13 cellular contexts compared by ENCODE assay signal in genomic region chr7:92808635-92809034, GRCh38. TPM values are rescaled to one million over a fixed set of nuclear protein-coding genes. Genes with fewer than 3 reads are reported as not detected.
DNase-seq lines count a peak whose midpoint lies in the region; ATAC-seq, FAIRE-seq and TF ChIP-seq lines count a peak whose summit lies in the region.
"Had no signal": no experiment of that assay in that cellular context is flagged by ENCODE, and none has a peak within 500 bp of the region (broad histone marks: within the 10 kb centered on the region; RNA-seq: fewer than 3 reads in every experiment).

No MANE protein-coding gene starts in this region.

- no peaks in the 10 kb centered on the region for H3F3A ChIP-seq in GM23338 (replicated peaks; ENCODE audit: low read depth)

- H3K18ac ChIP-seq in mesendoderm (ENCODE audit: low read length), result no peak overlapping the region

- no peaks in the 10 kb centered on the region for H3K9me3 ChIP-seq in adipocyte (ENCODE audit: control insufficient read depth, low read length)
- no peaks in the 10 kb centered on the region for H3K9me3 ChIP-seq in keratinocyte (ENCODE audit: control insufficient read depth, low read depth, low read length)
- H3K9me3 ChIP-seq: mucosa of descending colon, thyroid gland had no signal

- no peak overlapping the region for H2BK120ac ChIP-seq in mesendoderm (ENCODE audit: low read depth, low read length)

- no peak overlapping the region for H3K4me2 ChIP-seq in GM23338
- H3K4me2 ChIP-seq in keratinocyte (ENCODE audit: control insufficient read depth, extremely low read depth, insufficient read depth, low read depth, low read length), result no peak overlapping the region
- H3K4me2 ChIP-seq in mesendoderm (ENCODE audit: low read length), result no peak overlapping the region

- H3K36me3 Mint-ChIP-seq in GM23338 (ENCODE audit: low read depth), result no peaks in the 10 kb centered on the region; the same call in 2 of the 3 replicates

- FAIRE-seq in keratinocyte (lab: Jason Lieb, UNC), result no peak

- H3K4me3 ChIP-seq in GM23338 (no peak overlapping the region), adipocyte (ENCODE audit: low read length) (no peak overlapping the region), keratinocyte (ENCODE audit: control insufficient read depth in 2 of 3, extremely low read depth in 1 of 3, insufficient read depth in 2 of 3, low read depth in 1 of 3, low read length in 3 of 3) (no peak overlapping the region), mesendoderm (ENCODE audit: low read length) (no peak overlapping the region)
- H3K4me3 ChIP-seq: mucosa of descending colon, thyroid gland had no signal

- TF ChIP-seq CTCF in GM23338 (conservative IDR thresholded peaks at IDR 0.05; ENCODE audit: low read depth in 2 of 2) (no peak), keratinocyte (optimal IDR thresholded peaks at IDR 0.05 in 1 of 3, IDR thresholded peaks at IDR 0.05 in 1 of 3, conservative IDR thresholded peaks at IDR 0.05 in 1 of 3; ENCODE audit: extremely low read depth in 1 of 3, insufficient read depth in 2 of 3, low read length in 3 of 3) (no peak)

- H2AFZ ChIP-seq in GM23338 (no peak overlapping the region), keratinocyte (ENCODE audit: control insufficient read depth, low read length) (no peak overlapping the region)

- no peak overlapping the region for H3K23ac ChIP-seq in mesendoderm (ENCODE audit: low read length)

- H3K27me3 ChIP-seq in GM23338 (ENCODE audit: insufficient read depth) (no peaks in the 10 kb centered on the region), adipocyte (replicated peaks; ENCODE audit: control insufficient read depth, insufficient read depth, low read length) (no peaks in the 10 kb centered on the region), keratinocyte (ENCODE audit: control insufficient read depth, extremely low read depth, insufficient read depth, low read length) (no peaks in the 10 kb centered on the region), mesendoderm (ENCODE audit: insufficient read depth, low read length, poor library complexity) (no peaks in the 10 kb centered on the region)
- H3K27me3 ChIP-seq: thyroid gland had no signal

- peaks cover 41% of the 10 kb centered on the region for H3K4me1 Mint-ChIP-seq in GM23338

- H3K9me2 ChIP-seq in GM23338 (ENCODE audit: insufficient read depth), result no peaks in the 10 kb centered on the region; the same call in 1 of the 2 replicates

- no peak overlapping the region for H3K9ac ChIP-seq in adipocyte (ENCODE audit: low read length)
- H3K9ac ChIP-seq in keratinocyte (ENCODE audit: control insufficient read depth, extremely low read depth, insufficient read depth, low read length), result no peak overlapping the region
- no peak overlapping the region for H3K9ac ChIP-seq in mesendoderm (ENCODE audit: low read length)

- H3K27ac Mint-ChIP-seq in GM23338, result peak overlapping the region; percentile 73; the same call in 1 of the 2 replicates

- ATAC-seq in GM23338 (no peak), GM21786 (IDR thresholded peaks at IDR 0.05; ENCODE audit: unreplicated experiment) (no peak)

- no peaks in the 10 kb centered on the region for H3K9me1 ChIP-seq in keratinocyte (ENCODE audit: control insufficient read depth, extremely low read depth, insufficient read depth, low read length)

- H4K20me1 ChIP-seq in GM23338 (replicated peaks; ENCODE audit: insufficient read depth), result no peaks in the 10 kb centered on the region
- H4K20me1 ChIP-seq in keratinocyte (ENCODE audit: control insufficient read depth, extremely low read depth, insufficient read depth, low read length), result no peaks in the 10 kb centered on the region

- no peaks in the 10 kb centered on the region for H3K9me3 Mint-ChIP-seq in GM23338

- H3K27ac ChIP-seq in GM23338 (ENCODE audit: low read depth), result no peak overlapping the region
- H3K27ac ChIP-seq in keratinocyte (ENCODE audit: control insufficient read depth, insufficient read depth, low read length), result peak overlapping the region; percentile 74
- H3K27ac ChIP-seq in mesendoderm (ENCODE audit: low read depth, low read length), result no peak overlapping the region

- H3K79me1 ChIP-seq in mesendoderm (ENCODE audit: low read length), result no peaks in the 10 kb centered on the region

- H3K4me3 Mint-ChIP-seq in GM23338, result no peak overlapping the region

- no peak overlapping the region for H4K5ac ChIP-seq in mesendoderm (ENCODE audit: low read length)

- peaks cover 2% of the 10 kb centered on the region for H3K27me3 Mint-ChIP-seq in GM23338 (ENCODE audit: insufficient read depth, low read depth, poor library complexity)

- peak; percentile 11 for DNase-seq in EL
- DNase-seq in GM23338 (ENCODE audit: low spot score), result no peak
- peak; percentile 59 for DNase-seq in adipocyte (ENCODE audit: low read depth)
- no peak for DNase-seq in keratinocyte (ENCODE audit: low read depth, low spot score)
- DNase-seq in GM03348 (ENCODE audit: low spot score), result no peak
- no peak for DNase-seq in mesendoderm
- DNase-seq: activated gamma-delta T cell treated with Interleukin-2 at 50 U/mL for 16 hours, C1 segment of cervical spinal cord, erythroblast, head of caudate nucleus, mucosa of descending colon, thyroid gland had no signal

- H3K79me2 ChIP-seq in GM23338 (replicated peaks; ENCODE audit: insufficient read depth) (peaks cover 21% of the 10 kb centered on the region), keratinocyte (ENCODE audit: control insufficient read depth, insufficient read depth, low read length) (peaks cover 92% of the 10 kb centered on the region), mesendoderm (ENCODE audit: control insufficient read depth, insufficient read depth, low read length) (no peaks in the 10 kb centered on the region)

- no peak overlapping the region for H3K56ac ChIP-seq in mesendoderm (ENCODE audit: low read length)

- dilution Hi-C loops in keratinocyte (cut with MboI; ENCODE audit: extremely low pct_ligation_motif_present, low sequenced_read_pairs), result no loop called here

- H2AK5ac ChIP-seq in mesendoderm (ENCODE audit: low read length), result no peak overlapping the region

- no peak overlapping the region for H3K4ac ChIP-seq in mesendoderm (ENCODE audit: low read depth, low read length)

- H2BK5ac ChIP-seq in mesendoderm (ENCODE audit: low read length), result no peak overlapping the region

- H3K4me1 ChIP-seq in GM23338 (ENCODE audit: insufficient read depth) (peaks cover 28% of the 10 kb centered on the region), adipocyte (ENCODE audit: control insufficient read depth, insufficient read depth, low read length) (peaks cover 35% of the 10 kb centered on the region), keratinocyte (ENCODE audit: control insufficient read depth, extremely low read depth, insufficient read depth, low read length) (peaks cover 39% of the 10 kb centered on the region), mesendoderm (ENCODE audit: control insufficient read depth, low read depth, low read length) (peaks cover 3% of the 10 kb centered on the region)

- H3K36me3 ChIP-seq in GM23338 (ENCODE audit: insufficient read depth), result no peaks in the 10 kb centered on the region
- H3K36me3 ChIP-seq in adipocyte (ENCODE audit: control insufficient read depth, insufficient read depth, low read length, severe bottlenecking), result no peaks in the 10 kb centered on the region
- H3K36me3 ChIP-seq in keratinocyte (ENCODE audit: control insufficient read depth in 2 of 2, extremely low read depth in 1 of 2, insufficient read depth in 2 of 2, low read length in 2 of 2), result peaks cover 0 to 4% of the 10 kb centered on the region in 2 experiments
- no peaks in the 10 kb centered on the region for H3K36me3 ChIP-seq in mesendoderm (ENCODE audit: control insufficient read depth, insufficient read depth, low read length)
- H3K36me3 ChIP-seq: thyroid gland had no signal

- H4K8ac ChIP-seq in mesendoderm (ENCODE audit: low read depth, low read length), result no peak overlapping the region

- no peak overlapping the region for H2BK15ac ChIP-seq in mesendoderm (replicated peaks; ENCODE audit: low read depth)

TF ChIP-seq in GM23338, 12 proteins besides CTCF, POLR2A, EP300 and RAD21 (continues in another document):
- TF ChIP-seq EZH2 (IDR thresholded peaks at IDR 0.05; ENCODE audit: low read depth, unreplicated experiment) (no peak), NANOG (IDR thresholded peaks at IDR 0.05; ENCODE audit: borderline replicate concordance) (no peak), ZNF114 (CRISPR knock-in tag; IDR thresholded peaks at IDR 0.05) (no peak), CREB1 (CRISPR knock-in tag; IDR thresholded peaks at IDR 0.05; ENCODE audit: low read depth) (no peak), ZNF331 (CRISPR knock-in tag; IDR thresholded peaks at IDR 0.05; ENCODE audit: low read depth) (no peak), ETS1 (IDR thresholded peaks at IDR 0.05) (no peak), STAT1 (IDR thresholded peaks at IDR 0.05; ENCODE audit: unreplicated experiment) (no peak)

RNA-seq across cellular contexts. Expression of gene CDK6, which starts 27.7 kb away (rescaled TPM):
- total RNA-seq in GM23338 (2014; rRNA removed; shearing (Covaris generic)), result 18.4 and 23.7 TPM in 2 replicates
- polyA plus RNA-seq in GM23338 (2016; fragmentation: Nextera tagmentation; extraction: Ambion mirVana) (7.1 and 7.4 TPM in 2 replicates), keratinocyte (39.1 to 68.6 TPM (median 53.5 TPM) in 3 replicates)
- polyA plus RNA-seq in keratinocyte (2011; ENCODE audit: low read depth), result 14.0 TPM
- polyA plus RNA-seq in keratinocyte (2011; cell fraction: cytosol; rRNA removed), result 36.9 and 54.9 TPM in 2 replicates
- 83.0 and 86.9 TPM in 2 replicates for polyA plus RNA-seq in keratinocyte (2011; cell fraction: nucleus; rRNA removed)
- 16.7 and 45.7 TPM in 2 replicates for polyA plus RNA-seq in keratinocyte (2012; ENCODE audit: low replicate concordance)
- polyA minus RNA-seq in keratinocyte, result 147 to 201 TPM (median 184 TPM) in 3 replicates
- 165 TPM for polyA minus RNA-seq in keratinocyte (2011; cell fraction: cytosol; rRNA and poly(A)+ RNA removed)
- 224 and 339 TPM in 2 replicates for polyA minus RNA-seq in keratinocyte (2011; cell fraction: nucleus; rRNA and poly(A)+ RNA removed)
- 10.9 TPM for polyA plus RNA-seq in mesendoderm (2013, experiment 1 of 2)
- 9.9 TPM for polyA plus RNA-seq in mesendoderm (2013, experiment 2 of 2)

Comparison
In these comparisons a context has a peak if more than half of its experiments do, and no peak if none do; other contexts are left out.
1. DNase-seq: peak in EL (single experiment) and adipocyte (single experiment); none in GM23338 (single experiment), keratinocyte (single experiment), GM03348 (single experiment) and mesendoderm (single experiment).